Comparison of ENCODE assay signal across 13 cellular contexts in the genomic region with DNA sequence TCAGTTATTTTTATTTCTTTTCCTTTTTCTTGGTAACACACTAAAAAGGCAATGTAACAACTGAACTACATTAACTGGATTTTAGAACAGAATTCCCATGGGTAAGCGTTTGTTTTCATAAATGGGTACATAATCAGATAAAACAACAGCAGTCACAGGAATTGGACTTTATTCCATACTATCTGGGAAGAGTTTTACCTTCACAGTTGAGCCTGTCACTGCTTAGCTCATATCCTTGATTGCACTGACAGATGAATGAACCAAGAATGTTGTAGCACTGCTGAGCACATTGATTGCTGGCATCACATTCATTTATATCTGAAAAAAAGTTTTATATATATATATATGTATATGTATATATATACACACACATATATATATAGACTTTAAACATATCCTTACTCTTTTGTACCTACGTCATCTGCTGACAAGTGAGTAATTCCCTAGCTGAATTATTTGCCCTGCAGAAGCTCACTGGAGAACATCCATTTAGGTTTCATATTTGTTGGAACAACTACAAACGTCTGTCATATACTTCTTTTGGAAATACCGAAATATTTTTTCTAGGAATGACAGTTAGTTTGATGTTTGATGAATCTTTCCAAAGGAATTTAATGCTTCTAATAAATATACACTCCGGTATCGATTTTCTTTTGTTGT. TPM values are rescaled to one million over a fixed set of nuclear protein-coding genes. Genes with fewer than 3 reads are reported as not detected.
"Had no signal": no experiment of that assay in that cellular context is flagged by ENCODE, and none has a peak within 500 bp of the region (broad histone marks: within the 10 kb centered on the region; RNA-seq: fewer than 3 reads in every experiment).

No MANE protein-coding gene starts in this region.

- H3K9me3 ChIP-seq: left lung, mucosa of descending colon, neutrophil, stomach had no signal

- DNase-seq: activated CD4-positive, alpha-beta T cell treated with anti-CD3 and anti-CD28 coated beads, Interleukin-2, amount 50 U/mL, for 1 hour; activated CD8-positive, alpha-beta memory T cell treated with anti-CD3 and anti-CD28 coated beads for 24 hours; dorsolateral prefrontal cortex; endodermal cell; erythroblast; hippocampal formation; left lung; mucosa of descending colon; naive thymus-derived CD8-positive, alpha-beta T cell; stomach had no signal

- H3K4me3 ChIP-seq: dorsolateral prefrontal cortex, left lung, mucosa of descending colon, stomach had no signal

- H3K36me3 Mint-ChIP-seq: naive thymus-derived CD8-positive, alpha-beta T cell had no signal

- H3K9me3 Mint-ChIP-seq: endodermal cell had no signal

- FAIRE-seq: keratinocyte had no signal

- H3K27ac Mint-ChIP-seq: endodermal cell; naive thymus-derived CD8-positive, alpha-beta T cell had no signal

- ATAC-seq: activated CD4-positive, CD25-positive, alpha-beta regulatory T cell treated with anti-CD3 and anti-CD28 coated beads, Interleukin-2, amount 50 U/mL, for 24 hours; left lung; mucosa of descending colon; naive thymus-derived CD8-positive, alpha-beta T cell had no signal

- H3K4me3 Mint-ChIP-seq: endodermal cell; naive thymus-derived CD8-positive, alpha-beta T cell had no signal

- H3K4me1 ChIP-seq: left lung, stomach had no signal

- H3K27ac ChIP-seq: dorsolateral prefrontal cortex, left lung, neutrophil, stomach had no signal

- H3K4me1 Mint-ChIP-seq: endodermal cell had no signal

- H3K27me3 ChIP-seq: dorsolateral prefrontal cortex, left lung, neutrophil, stomach had no signal

- H3K36me3 ChIP-seq: neutrophil had no signal

RNA-seq across cellular contexts. Expression of a gene that starts 47.0 kb away (rescaled TPM):
- total RNA-seq: naive thymus-derived CD8-positive, alpha-beta T cell had no signal
- polyA plus RNA-seq: naive thymus-derived CD8-positive, alpha-beta T cell had no signal
